Comparison of ENCODE assay signal across 25 cellular contexts in genomic region chr17:10757658-10758057, GRCh38. TPM values are rescaled to one million over a fixed set of nuclear protein-coding genes. Genes with fewer than 3 reads are reported as not detected.
"Had no signal": no experiment of that assay in that cellular context is flagged by ENCODE, and none has a peak within 500 bp of the region (broad histone marks: within the 10 kb centered on the region; RNA-seq: fewer than 3 reads in every experiment).

No MANE protein-coding gene starts in this region.

- H3K27ac ChIP-seq: adrenal gland, ascending aorta, dorsolateral prefrontal cortex, esophagus muscularis mucosa, spleen, thyroid gland had no signal

- H3K9me3 ChIP-seq: adrenal gland, ascending aorta, esophagus muscularis mucosa, spleen, thyroid gland had no signal

- FAIRE-seq: colon, frontal cortex, urothelium cell line had no signal

- H3K4me3 ChIP-seq: adrenal gland, ascending aorta, dorsolateral prefrontal cortex, esophagus muscularis mucosa, spleen, thyroid gland had no signal

- H3K36me3 ChIP-seq: adrenal gland, ascending aorta, esophagus muscularis mucosa, spleen, thyroid gland had no signal

- DNase-seq: activated naive CD4-positive, alpha-beta T cell; activated T-cell treated with anti-CD3 and anti-CD28 coated beads, Interleukin-2, amount 50 U/mL, for 1 hour; adrenal gland; dorsolateral prefrontal cortex; glutamatergic neuron; hippocampal formation; mesenchymal stem cell; naive B cell; spleen; stimulated activated CD4-positive, alpha-beta T cell treated with anti-CD3 and anti-CD28 coated beads, Interleukin-4, amount 100 ng/mL, for 1 hour; stimulated activated naive CD4-positive, alpha-beta T cell treated with Interleukin-2 at 50 U/mL for 16 hours; T1000; thyroid gland had no signal

- H3K4me1 ChIP-seq: adrenal gland, ascending aorta, esophagus muscularis mucosa, spleen had no signal

- H3K27me3 ChIP-seq: adrenal gland, ascending aorta, dorsolateral prefrontal cortex, esophagus muscularis mucosa, spleen, thyroid gland had no signal

- ATAC-seq: WTC11 had no signal

RNA-seq across cellular contexts. Expression of gene TMEM238L, which starts 46.2 kb away (rescaled TPM):
- total RNA-seq: ascending aorta, esophagus muscularis mucosa, frontal cortex, mononuclear cell, neural crest cell, osteoblast, posterior vena cava, renal cortical epithelial cell, spleen, subcutaneous adipose tissue, thyroid gland, WTC11 had no signal
- polyA plus RNA-seq: spleen had no signal
